Comparison of ENCODE assay signal across 8 cellular contexts in the genomic region with DNA sequence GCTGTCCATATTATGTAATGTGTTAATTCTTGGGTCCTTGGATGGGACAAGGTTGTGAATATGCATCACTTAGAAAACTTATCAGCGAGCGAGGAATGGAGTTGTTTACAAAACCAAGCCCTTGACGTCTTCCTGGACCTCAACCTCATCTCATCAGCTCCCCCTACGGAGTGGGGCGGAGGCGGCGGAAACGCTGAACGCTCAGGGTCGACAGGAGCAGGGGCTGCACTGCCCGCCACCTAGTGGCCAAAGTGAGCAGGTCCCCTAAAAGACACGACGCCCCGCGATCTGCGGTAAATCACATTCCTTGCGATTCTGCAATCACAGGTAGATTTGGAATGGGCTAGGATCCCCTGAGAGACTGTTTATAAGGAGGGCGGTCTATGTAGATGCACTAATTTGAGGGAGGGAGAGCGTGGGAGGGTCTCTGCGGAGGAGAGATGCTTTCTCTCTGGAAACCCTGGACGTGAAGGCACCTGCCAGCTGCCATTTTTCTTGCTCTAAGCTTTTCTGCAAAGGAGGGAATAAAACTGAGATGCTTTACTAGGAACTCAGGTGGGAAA. TPM values are rescaled to one million over a fixed set of nuclear protein-coding genes. Genes with fewer than 3 reads are reported as not detected.
DNase-seq lines count a peak whose midpoint lies in the region; ATAC-seq, FAIRE-seq and TF ChIP-seq lines count a peak whose summit lies in the region.

No MANE protein-coding gene starts in this region.

- H3K27ac ChIP-seq in H1 (ENCODE audit: low read depth, low read length), result no peak overlapping the region

- no peak overlapping the region for H2BK5ac ChIP-seq in H1 (ENCODE audit: low read depth, low read length)

- H3K56ac ChIP-seq in H1 (replicated peaks; ENCODE audit: insufficient read length, low read depth, low read length), result no peak overlapping the region

- H3K23me2 ChIP-seq in H1 (ENCODE audit: low read depth, low read length), result no peaks in the 10 kb centered on the region

- no peak overlapping the region for H4K5ac ChIP-seq in H1 (ENCODE audit: insufficient read length, low read depth, low read length)

- H3K4ac ChIP-seq in H1 (replicated peaks; ENCODE audit: insufficient read length, low read depth, low read length), result no peak overlapping the region

- TF ChIP-seq RAD21 in H1 (IDR thresholded peaks at IDR 0.05 in 1 of 2, conservative IDR thresholded peaks at IDR 0.05 in 1 of 2; ENCODE audit: low read depth in 2 of 2, low read length in 2 of 2), result peak; percentile 71 to 78

- no peaks in the 10 kb centered on the region for H3K36me3 Mint-ChIP-seq in activated CD8-positive, alpha-beta T cell treated with anti-CD3 and anti-CD28 coated beads, Interleukin-2, amount 10 ng/mL, durations not matched to agents 7 days and 5 days (ENCODE audit: low read depth)

- no peak for TF ChIP-seq POLR2A in H1 (IDR thresholded peaks at IDR 0.05; ENCODE audit: control extremely low read depth in 1 of 2, low read depth in 2 of 2, low read length in 2 of 2)

- H3K27me3 ChIP-seq in H1 (replicated peaks in 1 of 4; ENCODE audit: control insufficient read depth in 3 of 4, extremely low read depth in 1 of 4, insufficient read depth in 3 of 4, low read length in 3 of 4) (peaks cover 0 to 4% (median 1%) of the 10 kb centered on the region in 4 experiments; a peak in 3 of 7 replicates), mucosa of stomach (ENCODE audit: control insufficient read depth, insufficient read depth, low read length) (no peaks in the 10 kb centered on the region)

- CTCF ChIA-PET in activated CD8-positive, alpha-beta T cell treated with anti-CD3 and anti-CD28 coated beads, Interleukin-2, amount 10 ng/mL, durations not matched to agents 7 days and 5 days (lab: Charles Lee), result interaction anchor here (0.6 to 17.3 kb wide), 58 partner anchors 7 to 177 kb away, joined by 3 to 645 read pairs (median 5); a partner anchor contains a TSS
- CTCF ChIA-PET in H1 (lab: Charles Lee; ENCODE audit: partially characterized antibody), result interaction anchor here (0.6 to 11.6 kb wide), 45 partner anchors 8 to 404 kb away, joined by 3 to 202 read pairs (median 5); a partner anchor contains a TSS

- H3K79me2 ChIP-seq in H1 (ENCODE audit: control insufficient read depth in 1 of 2, insufficient read depth in 2 of 2, low read length in 2 of 2), result no peaks in the 10 kb centered on the region

- H3K79me1 ChIP-seq in H1 (ENCODE audit: low read depth, low read length), result no peaks in the 10 kb centered on the region

- H3K9me3 ChIP-seq in H1 (ENCODE audit: insufficient read depth in 2 of 2, low read depth in 1 of 2, low read length in 1 of 2), result no peaks in the 10 kb centered on the region
- no peaks in the 10 kb centered on the region for H3K9me3 ChIP-seq in mucosa of stomach (ENCODE audit: control insufficient read depth, low read length)

- peak; percentile 64 for ATAC-seq in GM18907 (IDR thresholded peaks at IDR 0.05; ENCODE audit: unreplicated experiment)
- peak; percentile 89 for ATAC-seq in activated CD8-positive, alpha-beta T cell treated with anti-CD3 and anti-CD28 coated beads, Interleukin-2, amount 10 ng/mL, durations not matched to agents 7 days and 5 days

- peaks cover 69% of the 10 kb centered on the region for H3K4me1 Mint-ChIP-seq in activated CD8-positive, alpha-beta T cell treated with anti-CD3 and anti-CD28 coated beads, Interleukin-2, amount 10 ng/mL, durations not matched to agents 7 days and 5 days (ENCODE audit: low read depth)

- H4K20me1 ChIP-seq in H1 (replicated peaks in 1 of 2; ENCODE audit: control insufficient read depth in 1 of 2, insufficient read depth in 2 of 2, low read length in 2 of 2), result no peaks in the 10 kb centered on the region

- no peak overlapping the region for H3K9ac ChIP-seq in H1 (replicated peaks in 1 of 4; ENCODE audit: extremely low read depth in 1 of 4, low read depth in 3 of 4, low read length in 3 of 4)
- H3K9ac ChIP-seq in mucosa of stomach (ENCODE audit: low read length), result peak overlapping the region; percentile 67

- peak overlapping the region; percentile 86 for H3K27ac Mint-ChIP-seq in activated CD8-positive, alpha-beta T cell treated with anti-CD3 and anti-CD28 coated beads, Interleukin-2, amount 10 ng/mL, durations not matched to agents 7 days and 5 days

- WGBS in H1 (ENCODE audit: extremely low coverage in 1 of 2, insufficient coverage in 1 of 2, insufficient read length in 1 of 2, insufficient replicate concordance in 2 of 2, low coverage in 1 of 2, low lambda C conversion rate in 2 of 2, missing lambda C conversion rate in 1 of 2), 2 experiments, result 11% methylated on average over 21 of the region's 21 CpGs; no CpG with 5 or more reads in 1 of the 2 experiments

- H2AFZ ChIP-seq in H1 (ENCODE audit: low read length), result peak overlapping the region; percentile 93

- no peaks in the 10 kb centered on the region for H3K27me3 Mint-ChIP-seq in activated CD8-positive, alpha-beta T cell treated with anti-CD3 and anti-CD28 coated beads, Interleukin-2, amount 10 ng/mL, durations not matched to agents 7 days and 5 days (ENCODE audit: low read depth)

- peak; percentile 7 for FAIRE-seq in H1 (lab: Jason Lieb, UNC)

- TF ChIP-seq EP300 in H1 (IDR thresholded peaks at IDR 0.05; ENCODE audit: borderline replicate concordance in 1 of 2, low read depth in 2 of 2, low read length in 2 of 2), result peak in 1 of 2 experiments; percentile 34; a peak in 1 of 3 replicates

- H3K4me2 ChIP-seq in H1 (ENCODE audit: insufficient read depth in 1 of 2, low read depth in 2 of 2, low read length in 2 of 2), result peak overlapping the region in 1 of 2 experiments; percentile 43; a peak in 3 of 4 replicates

- no peak overlapping the region; the same call in 1 of the 2 replicates for H2BK12ac ChIP-seq in H1 (ENCODE audit: low read depth, low read length)

- TF ChIP-seq CTCF in H1 (IDR thresholded peaks at IDR 0.05; ENCODE audit: control extremely low read depth in 1 of 3, insufficient read depth in 1 of 3, low read depth in 1 of 3, low read length in 3 of 3), result peak; percentile 94 to 99 (median 99)

- DNase-seq in ACHN (peak; percentile 83), HT-29 (ENCODE audit: low spot score) (peak; percentile 84), H1 (ENCODE audit: low read depth in 1 of 2, low spot score in 2 of 2) (peak; percentile 70 to 85)
- DNase-seq in NK-92 treated with Interleukin-12 subunit alpha and Interleukin-12 subunit beta, amount 100 ng/mL, for 24 hours (lab: John Stamatoyannopoulos, UW), result peak; percentile 72
- DNase-seq in activated CD8-positive, alpha-beta T cell treated with anti-CD3 and anti-CD28 coated beads, Interleukin-2, amount 10 ng/mL, durations not matched to agents 7 days and 5 days, result peak; percentile 96
- peak; percentile 74 to 81 for DNase-seq in stimulated activated CD8-positive, alpha-beta memory T cell treated with anti-CD3 and anti-CD28 coated beads, Interleukin-4, amount 100 ng/mL, for 4 hours (ENCODE audit: low read depth in 2 of 2, low spot score in 1 of 2)

- POLR2A ChIA-PET in activated CD8-positive, alpha-beta T cell treated with anti-CD3 and anti-CD28 coated beads, Interleukin-2, amount 10 ng/mL, durations not matched to agents 7 days and 5 days (lab: Charles Lee), result interaction anchor here (0.6 to 1.3 kb wide), 6 partner anchors 9 to 104 kb away, joined by 3 to 8 read pairs (median 4); a partner anchor contains a TSS
- POLR2A ChIA-PET in H1 (lab: Charles Lee; ENCODE audit: partially characterized antibody), result interaction anchor here (0.8 to 2.1 kb wide), 3 partner anchors 24 to 120 kb away, joined by 3 to 8 read pairs (median 3); no protein-coding TSS in a partner anchor

- no peaks in the 10 kb centered on the region for H3K36me3 ChIP-seq in H1 (ENCODE audit: control insufficient read depth in 2 of 4, insufficient read depth in 4 of 4, low read length in 3 of 4)
- no peaks in the 10 kb centered on the region for H3K36me3 ChIP-seq in mucosa of stomach (ENCODE audit: control insufficient read depth, insufficient read depth, low read length)

- in situ Hi-C loops in ACHN (cut with HindIII; ENCODE audit: low pct_ligation_motif_present, low pct_unique_long_range_greater_than_20kb, low sequenced_read_pairs), result loop anchor here (25.0 kb wide), 1 partner anchor 236 kb away; a partner anchor contains a TSS

- H2BK120ac ChIP-seq in H1 (replicated peaks; ENCODE audit: low read depth, low read length), result no peak overlapping the region

- no peak overlapping the region for H3K23ac ChIP-seq in H1 (ENCODE audit: insufficient read length)

- no peak overlapping the region for H2BK20ac ChIP-seq in H1 (ENCODE audit: low read length)

- H3K4me1 ChIP-seq in H1 (replicated peaks in 1 of 4; ENCODE audit: control insufficient read depth in 3 of 4, insufficient read depth in 4 of 4, low read length in 3 of 4) (no peaks in the 10 kb centered on the region; a peak in 1 of 7 replicates), mucosa of stomach (ENCODE audit: control insufficient read depth, insufficient read depth, low read length) (peaks cover 37% of the 10 kb centered on the region)

- H3K18ac ChIP-seq in H1 (ENCODE audit: extremely low read depth, low read length), result peak overlapping the region; percentile 19; the same call in 1 of the 2 replicates

- H3K4me3 ChIP-seq in H1 (ENCODE audit: extremely low read depth in 1 of 4, insufficient read depth in 2 of 4, low read depth in 3 of 4, low read length in 4 of 4) (peak overlapping the region in 1 of 4 experiments; percentile 20; a peak in 1 of 8 replicates), mucosa of stomach (ENCODE audit: low read length) (peak overlapping the region; percentile 47)

- no peak overlapping the region for H2BK15ac ChIP-seq in H1 (ENCODE audit: low read length)

- no peak overlapping the region for H2AK5ac ChIP-seq in H1 (ENCODE audit: low read depth, low read length)

- no peak overlapping the region for H3K14ac ChIP-seq in H1 (ENCODE audit: insufficient read length)

- no peak overlapping the region for H4K8ac ChIP-seq in H1 (ENCODE audit: extremely low read depth, insufficient read depth, low read length)

- H3K9me3 Mint-ChIP-seq in activated CD8-positive, alpha-beta T cell treated with anti-CD3 and anti-CD28 coated beads, Interleukin-2, amount 10 ng/mL, durations not matched to agents 7 days and 5 days (ENCODE audit: insufficient read depth), result no peaks in the 10 kb centered on the region

- no peak overlapping the region for H4K91ac ChIP-seq in H1 (replicated peaks; ENCODE audit: insufficient read length, low read length)

- peak overlapping the region; percentile 63 for H3K4me3 Mint-ChIP-seq in activated CD8-positive, alpha-beta T cell treated with anti-CD3 and anti-CD28 coated beads, Interleukin-2, amount 10 ng/mL, durations not matched to agents 7 days and 5 days

RNA-seq across cellular contexts. Expression of a gene that starts 5.4 kb away (rescaled TPM):
- 0.21 and 0.64 TPM in 2 replicates for total RNA-seq in HT-29 (2014; rRNA removed; shearing (Covaris generic))
- 10 to 100 TPM; 48.4 to 51.3 TPM for total RNA-seq in activated CD8-positive, alpha-beta T cell treated with anti-CD3 and anti-CD28 coated beads, Interleukin-2, amount 10 ng/mL, durations not matched to agents 7 days and 5 days
- 0.45 TPM in 1 of 2 replicates, not detected in the other for total RNA-seq in H1 (2021; fragmentation: NEBNext Ultra II Directional; extraction: Animal tissue kit (Norgen Biotek cat#: 25700))
- 0.63 and 0.77 TPM in 2 replicates for polyA plus RNA-seq in H1 (2011; rRNA removed)
- 0.44 TPM for polyA plus RNA-seq in H1 (2011; cell fraction: cytosol; rRNA removed)
- 0.60 TPM for polyA plus RNA-seq in H1 (2011; cell fraction: nucleus; rRNA removed)
- polyA plus RNA-seq in H1 (2012, experiment 1 of 2), result 0.27 to 0.81 TPM (median 0.46 TPM) in 3 of 4 replicates, not detected in the other
- polyA plus RNA-seq in H1 (2012, experiment 2 of 2), result 0.47 TPM
- polyA plus RNA-seq in H1 (2013, experiment 1 of 2), result 0.18 TPM
- 0.24 TPM for polyA plus RNA-seq in H1 (2013, experiment 2 of 2)
- polyA minus RNA-seq in H1 (2011; rRNA and poly(A)+ RNA removed), result 0.51 and 1.6 TPM in 2 replicates
- polyA minus RNA-seq in H1 (2011; cell fraction: cytosol; rRNA and poly(A)+ RNA removed), result not detected
- not detected for polyA minus RNA-seq in H1 (2011; cell fraction: nucleus; rRNA and poly(A)+ RNA removed)

RNA-seq across cellular contexts. Expression of a gene that starts 27.7 kb away (rescaled TPM):
- total RNA-seq in HT-29 (2014; rRNA removed; shearing (Covaris generic)), result 0.10 TPM in 1 of 2 replicates, not detected in the other
- 1 to 10 TPM in 1 of 2 experiments, under 1 TPM in 1; 0.97 to 1.3 TPM for total RNA-seq in activated CD8-positive, alpha-beta T cell treated with anti-CD3 and anti-CD28 coated beads, Interleukin-2, amount 10 ng/mL, durations not matched to agents 7 days and 5 days
- total RNA-seq in H1 (2021; fragmentation: NEBNext Ultra II Directional; extraction: Animal tissue kit (Norgen Biotek cat#: 25700)), result 0.61 and 0.67 TPM in 2 replicates
- polyA plus RNA-seq in H1 (2011; rRNA removed), result 0.83 and 0.96 TPM in 2 replicates
- 0.39 TPM for polyA plus RNA-seq in H1 (2011; cell fraction: cytosol; rRNA removed)
- 1.7 TPM for polyA plus RNA-seq in H1 (2011; cell fraction: nucleus; rRNA removed)
- polyA plus RNA-seq in H1 (2012, experiment 1 of 2), result 0.35 to 0.48 TPM (median 0.41 TPM) in 4 replicates
- polyA plus RNA-seq in H1 (2012, experiment 2 of 2), result 0.43 TPM
- 0.59 TPM for polyA plus RNA-seq in H1 (2013, experiment 1 of 2)
- 0.42 TPM for polyA plus RNA-seq in H1 (2013, experiment 2 of 2)
- 0.28 and 0.41 TPM in 2 replicates for polyA minus RNA-seq in H1 (2011; rRNA and poly(A)+ RNA removed)
- polyA minus RNA-seq in H1 (2011; cell fraction: cytosol; rRNA and poly(A)+ RNA removed), result not detected
- 1.4 TPM for polyA minus RNA-seq in H1 (2011; cell fraction: nucleus; rRNA and poly(A)+ RNA removed)

RNA-seq across cellular contexts. Expression of a gene that starts 53.1 kb away (rescaled TPM):
- total RNA-seq in HT-29 (2014; rRNA removed; shearing (Covaris generic)), result not detected in 2 replicates
- total RNA-seq in activated CD8-positive, alpha-beta T cell treated with anti-CD3 and anti-CD28 coated beads, Interleukin-2, amount 10 ng/mL, durations not matched to agents 7 days and 5 days, result not detected
- 6.6 and 8.5 TPM in 2 replicates for total RNA-seq in H1 (2021; fragmentation: NEBNext Ultra II Directional; extraction: Animal tissue kit (Norgen Biotek cat#: 25700))
- 5.0 and 8.1 TPM in 2 replicates for polyA plus RNA-seq in H1 (2011; rRNA removed)
- polyA plus RNA-seq in H1 (2011; cell fraction: cytosol; rRNA removed), result 6.5 TPM
- 22.4 TPM for polyA plus RNA-seq in H1 (2011; cell fraction: nucleus; rRNA removed)
- polyA plus RNA-seq in H1 (2012, experiment 1 of 2), result 4.5 to 9.2 TPM (median 9.0 TPM) in 4 replicates
- 5.9 TPM for polyA plus RNA-seq in H1 (2012, experiment 2 of 2)
- 4.2 TPM for polyA plus RNA-seq in H1 (2013, experiment 1 of 2)
- polyA plus RNA-seq in H1 (2013, experiment 2 of 2), result 3.6 TPM
- polyA minus RNA-seq in H1 (2011; rRNA and poly(A)+ RNA removed), result 27.3 and 39.8 TPM in 2 replicates
- polyA minus RNA-seq in H1 (2011; cell fraction: cytosol; rRNA and poly(A)+ RNA removed), result 18.9 TPM
- polyA minus RNA-seq in H1 (2011; cell fraction: nucleus; rRNA and poly(A)+ RNA removed), result 39.2 TPM

Comparison
In these comparisons a context has a peak if more than half of its experiments do, and no peak if none do; other contexts are left out.
1. RNA of a gene that starts 5.4 kb away (total RNA-seq): 48.4 to 51.3 TPM in activated CD8-positive, alpha-beta T cell treated with anti-CD3 and anti-CD28 coated beads, Interleukin-2, amount 10 ng/mL, durations not matched to agents 7 days and 5 days; 0.21 to 0.64 TPM in HT-29 and 0.45 TPM in H1; every median in the first group is over 10 times any median in the second.
2. Peak in every context shown above with its lines, with median percentiles within 50 percentile points of each other: DNase-seq.